19 cellular contexts compared by ENCODE assay signal in genomic region chr2:40428434-40428833, GRCh38.
"Had no signal": no experiment of that assay in that cellular context is flagged by ENCODE, and none has a peak within 500 bp of the region (broad histone marks: within the 10 kb centered on the region; RNA-seq: fewer than 3 reads in every experiment).

No MANE protein-coding gene starts in this region.

- DNase-seq: activated CD4-positive, alpha-beta memory T cell treated with anti-CD3 and anti-CD28 coated beads for 36 hours; activated CD4-positive, alpha-beta T cell treated with anti-CD3 and anti-CD28 coated beads, Interleukin-2, amount 10 ng/mL, durations not matched to agents 24 days and 14 days; activated CD4-positive, CD25-positive, alpha-beta regulatory T cell treated with anti-CD3 and anti-CD28 coated beads, Interleukin-2, amount 50 U/mL, for 72 hours; activated CD8-positive, alpha-beta memory T cell treated with anti-CD3 and anti-CD28 coated beads, Interleukin-2, amount 50 U/mL, for 4 hours; activated effector memory CD4-positive, alpha-beta T cell treated with anti-CD3 and anti-CD28 coated beads, Interleukin-2, amount 50 U/mL, for 16 hours; activated naive CD4-positive, alpha-beta T cell treated with anti-CD3 and anti-CD28 coated beads for 36 hours; activated naive CD8-positive, alpha-beta T cell treated with anti-CD3 and anti-CD28 coated beads, Interleukin-2, amount 10 ng/mL, durations not matched to agents 7 days and 5 days; activated T-cell treated with anti-CD3 and anti-CD28 coated beads, Interleukin-2, amount 50 U/mL, for 1 hour; amygdala; endodermal cell; kidney glomerular epithelial cell; posterior cingulate gyrus; right lobe of liver; stimulated activated CD4-positive, alpha-beta T cell treated with anti-CD3 and anti-CD28 coated beads, Interleukin-2, amount 100 ng/mL, for 48 hours; stimulated activated naive CD4-positive, alpha-beta T cell treated with Interleukin-2 at 50 U/mL for 16 hours; T1000; transverse colon had no signal

- H3K4me1 ChIP-seq: right lobe of liver had no signal

- ATAC-seq: esophagus mucosa, left lobe of liver, right lobe of liver had no signal

- H3K36me3 ChIP-seq: right lobe of liver, transverse colon had no signal

- H3K27me3 ChIP-seq: right lobe of liver, transverse colon had no signal

- H3K9me3 ChIP-seq: right lobe of liver, transverse colon had no signal

- H3K27ac ChIP-seq: right lobe of liver, transverse colon had no signal

- H3K4me3 ChIP-seq: right lobe of liver, transverse colon had no signal
